ENCODE assay signal across 2 cellular contexts in genomic region chr2:200538139-200538538, GRCh38.
TF ChIP-seq lines count a peak whose summit lies in the region.

No MANE protein-coding gene starts in this region.

TF ChIP-seq in SK-N-SH, 30 proteins besides CTCF, POLR2A, EP300 and RAD21:
- TF ChIP-seq RCOR1 (IDR thresholded peaks at IDR 0.05; ENCODE audit: low read length) = no peak
- TF ChIP-seq PBX3 (IDR thresholded peaks at IDR 0.05) = no peak
- no peak for TF ChIP-seq RFX5 (IDR thresholded peaks at IDR 0.05; ENCODE audit: low read length)
- TF ChIP-seq ZBTB33 (IDR thresholded peaks at IDR 0.05; ENCODE audit: borderline replicate concordance, low read depth) = no peak
- TF ChIP-seq JUND (IDR thresholded peaks at IDR 0.05) = no peak
- no peak for TF ChIP-seq NRF1 (IDR thresholded peaks at IDR 0.05; ENCODE audit: low read depth, low read length)
- no peak for TF ChIP-seq RXRA (IDR thresholded peaks at IDR 0.05; ENCODE audit: borderline replicate concordance, low read depth)
- no peak for TF ChIP-seq GATA2 (CRISPR knock-in tag; IDR thresholded peaks at IDR 0.05)
- no peak for TF ChIP-seq YY1 (IDR thresholded peaks at IDR 0.05; ENCODE audit: low read depth)
- no peak for TF ChIP-seq USF1 (IDR thresholded peaks at IDR 0.05; ENCODE audit: borderline replicate concordance, low read depth)
- TF ChIP-seq POLR2AphosphoS5 (IDR thresholded peaks at IDR 0.05; ENCODE audit: low read depth, low read length) = no peak
- TF ChIP-seq SIN3A (IDR thresholded peaks at IDR 0.05; ENCODE audit: borderline replicate concordance, low read depth, low read length) = no peak
- no peak for TF ChIP-seq FOSL2 (IDR thresholded peaks at IDR 0.05; ENCODE audit: borderline replicate concordance, low read depth)

TF ChIP-seq in SK-N-SH treated with all-trans-retinoic acid at 6 μM for 48 hours, 23 proteins besides CTCF, POLR2A, EP300 and RAD21:
- TF ChIP-seq ZFP3 (CRISPR knock-in tag; IDR thresholded peaks at IDR 0.05) = no peak
- no peak for TF ChIP-seq ISL1 (CRISPR knock-in tag; IDR thresholded peaks at IDR 0.05)
- TF ChIP-seq OSR1 (CRISPR knock-in tag; IDR thresholded peaks at IDR 0.05) = no peak
